Comparison of ENCODE assay signal across 34 cellular contexts in genomic region chr6:155894758-155895157, GRCh38.
"Had no signal": no experiment of that assay in that cellular context is flagged by ENCODE, and none has a peak within 500 bp of the region (broad histone marks: within the 10 kb centered on the region; RNA-seq: fewer than 3 reads in every experiment).

No MANE protein-coding gene starts in this region.

- DNase-seq: activated CD4-positive, alpha-beta memory T cell treated with anti-CD3 and anti-CD28 coated beads, Interleukin-2, amount 10 ng/mL, durations not matched to agents 7 days and 5 days; activated CD4-positive, alpha-beta T cell treated with anti-CD3 and anti-CD28 coated beads, Interleukin-2, amount 10 ng/mL, durations not matched to agents 24 days and 14 days; activated CD8-positive, alpha-beta memory T cell treated with anti-CD3 and anti-CD28 coated beads, Interleukin-2, amount 50 U/mL, for 48 hours; activated T-cell treated with anti-CD3 and anti-CD28 coated beads, Interleukin-2, amount 50 U/mL, for 24 hours; central memory CD4-positive, alpha-beta T cell; dermis blood vessel endothelial cell; effector CD8-positive, alpha-beta T cell; esophagus squamous epithelium; foreskin melanocyte; heart right ventricle; left lung; lower lobe of right lung; mesenchymal stem cell; naive thymus-derived CD8-positive, alpha-beta T cell; occipital lobe; psoas muscle; sigmoid colon; small intestine; stimulated activated CD4-positive, alpha-beta T cell treated with anti-CD3 and anti-CD28 coated beads, Interleukin-1b, Interleukin-23, amount 100 ng/mL, for 48 hours; stimulated activated CD4-positive, alpha-beta T cell treated with anti-CD3 and anti-CD28 coated beads, Interleukin-4, amount 100 ng/mL, for 4 hours; stimulated activated CD8-positive, alpha-beta memory T cell treated with anti-CD3 and anti-CD28 coated beads, Interleukin-4, amount 100 ng/mL, for 48 hours; stimulated activated naive CD8-positive, alpha-beta T cell treated with anti-CD3 and anti-CD28 coated beads, Interleukin-15, amount 100 ng/mL, for 72 hours; substantia nigra had no signal

- H3K27ac Mint-ChIP-seq: activated CD4-positive, alpha-beta memory T cell treated with anti-CD3 and anti-CD28 coated beads, Interleukin-2, amount 10 ng/mL, durations not matched to agents 7 days and 5 days; activated CD4-positive, alpha-beta T cell treated with anti-CD3 and anti-CD28 coated beads, Interleukin-2, amount 10 ng/mL, durations not matched to agents 24 days and 14 days; activated naive CD4-positive, alpha-beta T cell treated with anti-CD3 and anti-CD28 coated beads, Interleukin-2, amount 50 U/mL, for 24 hours; activated T-cell treated with anti-CD3 and anti-CD28 coated beads, Interleukin-2, amount 50 U/mL, for 24 hours; activated T-helper 17 cell treated with anti-CD3 and anti-CD28 coated beads, Interleukin-2, amount 50 U/mL, for 72 hours; naive thymus-derived CD8-positive, alpha-beta T cell; stimulated activated memory B cell treated with anti-CD40 and anti-IgM and Interleukin-4, amounts not matched to agents 10 μg/mL and 1 μg/mL and 100 μg/mL, for 72 hours; stimulated activated naive CD8-positive, alpha-beta T cell treated with anti-CD3 and anti-CD28 coated beads, Interleukin-15, amount 100 ng/mL, for 72 hours; type B pancreatic cell had no signal

- H3K9ac ChIP-seq: parathyroid adenoma had no signal

- H3K27me3 ChIP-seq: breast epithelium, esophagus squamous epithelium, heart right ventricle, left lung, sigmoid colon, vagina had no signal

- ATAC-seq: activated CD4-positive, CD25-positive, alpha-beta regulatory T cell treated with anti-CD3 and anti-CD28 coated beads, Interleukin-2, amount 50 U/mL, for 24 hours; activated T-helper 17 cell treated with anti-CD3 and anti-CD28 coated beads, Interleukin-2, amount 50 U/mL, for 72 hours; heart right ventricle; left lung; lower lobe of right lung; naive thymus-derived CD8-positive, alpha-beta T cell; psoas muscle; stimulated activated memory B cell treated with anti-CD40 and anti-IgM and Interleukin-4, amounts not matched to agents 10 μg/mL and 1 μg/mL and 100 μg/mL, for 72 hours; stimulated activated naive CD8-positive, alpha-beta T cell treated with anti-CD3 and anti-CD28 coated beads, Interleukin-15, amount 100 ng/mL, for 72 hours had no signal

- H3K4me1 ChIP-seq: breast epithelium, esophagus squamous epithelium, heart right ventricle, left lung, lower lobe of right lung, parathyroid adenoma, psoas muscle, sigmoid colon, vagina had no signal

- H3K9me3 Mint-ChIP-seq: activated naive CD4-positive, alpha-beta T cell treated with anti-CD3 and anti-CD28 coated beads, Interleukin-2, amount 50 U/mL, for 24 hours; neural crest cell; stimulated activated memory B cell treated with anti-CD40 and anti-IgM and Interleukin-4, amounts not matched to agents 10 μg/mL and 1 μg/mL and 100 μg/mL, for 72 hours; stimulated activated naive CD8-positive, alpha-beta T cell treated with anti-CD3 and anti-CD28 coated beads, Interleukin-15, amount 100 ng/mL, for 72 hours; type B pancreatic cell had no signal

- H3K4me3 ChIP-seq: breast epithelium, esophagus squamous epithelium, heart right ventricle, left lung, lower lobe of right lung, psoas muscle, sigmoid colon, vagina had no signal

- H3K36me3 ChIP-seq: breast epithelium, esophagus squamous epithelium, heart right ventricle, left lung, lower lobe of right lung, sigmoid colon, vagina had no signal

- H3K4me1 Mint-ChIP-seq: activated CD4-positive, alpha-beta memory T cell treated with anti-CD3 and anti-CD28 coated beads, Interleukin-2, amount 10 ng/mL, durations not matched to agents 7 days and 5 days; activated CD4-positive, alpha-beta T cell treated with anti-CD3 and anti-CD28 coated beads, Interleukin-2, amount 10 ng/mL, durations not matched to agents 24 days and 14 days; activated naive CD4-positive, alpha-beta T cell treated with anti-CD3 and anti-CD28 coated beads, Interleukin-2, amount 50 U/mL, for 24 hours; activated T-helper 17 cell treated with anti-CD3 and anti-CD28 coated beads, Interleukin-2, amount 50 U/mL, for 72 hours; naive thymus-derived CD8-positive, alpha-beta T cell; stimulated activated memory B cell treated with anti-CD40 and anti-IgM and Interleukin-4, amounts not matched to agents 10 μg/mL and 1 μg/mL and 100 μg/mL, for 72 hours; stimulated activated naive CD8-positive, alpha-beta T cell treated with anti-CD3 and anti-CD28 coated beads, Interleukin-15, amount 100 ng/mL, for 72 hours had no signal

- H3K36me3 Mint-ChIP-seq: activated naive CD4-positive, alpha-beta T cell treated with anti-CD3 and anti-CD28 coated beads, Interleukin-2, amount 50 U/mL, for 24 hours; naive thymus-derived CD8-positive, alpha-beta T cell; stimulated activated memory B cell treated with anti-CD40 and anti-IgM and Interleukin-4, amounts not matched to agents 10 μg/mL and 1 μg/mL and 100 μg/mL, for 72 hours; type B pancreatic cell had no signal

- H3K27ac ChIP-seq: breast epithelium, epithelial cell of prostate, esophagus squamous epithelium, heart right ventricle, left lung, lower lobe of right lung, parathyroid adenoma, psoas muscle, sigmoid colon, vagina, VCaP had no signal

- H3K27me3 Mint-ChIP-seq: activated CD4-positive, alpha-beta memory T cell treated with anti-CD3 and anti-CD28 coated beads, Interleukin-2, amount 10 ng/mL, durations not matched to agents 7 days and 5 days; activated CD4-positive, alpha-beta T cell treated with anti-CD3 and anti-CD28 coated beads, Interleukin-2, amount 10 ng/mL, durations not matched to agents 24 days and 14 days; activated naive CD4-positive, alpha-beta T cell treated with anti-CD3 and anti-CD28 coated beads, Interleukin-2, amount 50 U/mL, for 24 hours; activated T-cell treated with anti-CD3 and anti-CD28 coated beads, Interleukin-2, amount 50 U/mL, for 24 hours; activated T-helper 17 cell treated with anti-CD3 and anti-CD28 coated beads, Interleukin-2, amount 50 U/mL, for 72 hours; naive thymus-derived CD8-positive, alpha-beta T cell; stimulated activated memory B cell treated with anti-CD40 and anti-IgM and Interleukin-4, amounts not matched to agents 10 μg/mL and 1 μg/mL and 100 μg/mL, for 72 hours; stimulated activated naive CD8-positive, alpha-beta T cell treated with anti-CD3 and anti-CD28 coated beads, Interleukin-15, amount 100 ng/mL, for 72 hours; type B pancreatic cell had no signal

- H3K9me3 ChIP-seq: breast epithelium, esophagus squamous epithelium, left lung, lower lobe of right lung, psoas muscle, sigmoid colon, vagina had no signal

- H3K4me3 Mint-ChIP-seq: activated CD4-positive, alpha-beta memory T cell treated with anti-CD3 and anti-CD28 coated beads, Interleukin-2, amount 10 ng/mL, durations not matched to agents 7 days and 5 days; activated CD4-positive, alpha-beta T cell treated with anti-CD3 and anti-CD28 coated beads, Interleukin-2, amount 10 ng/mL, durations not matched to agents 24 days and 14 days; activated naive CD4-positive, alpha-beta T cell treated with anti-CD3 and anti-CD28 coated beads, Interleukin-2, amount 50 U/mL, for 24 hours; activated T-cell treated with anti-CD3 and anti-CD28 coated beads, Interleukin-2, amount 50 U/mL, for 24 hours; activated T-helper 17 cell treated with anti-CD3 and anti-CD28 coated beads, Interleukin-2, amount 50 U/mL, for 72 hours; naive thymus-derived CD8-positive, alpha-beta T cell; neural crest cell; stimulated activated memory B cell treated with anti-CD40 and anti-IgM and Interleukin-4, amounts not matched to agents 10 μg/mL and 1 μg/mL and 100 μg/mL, for 72 hours; stimulated activated naive CD8-positive, alpha-beta T cell treated with anti-CD3 and anti-CD28 coated beads, Interleukin-15, amount 100 ng/mL, for 72 hours; type B pancreatic cell had no signal
